11 cellular contexts compared by ENCODE assay signal in the genomic region with DNA sequence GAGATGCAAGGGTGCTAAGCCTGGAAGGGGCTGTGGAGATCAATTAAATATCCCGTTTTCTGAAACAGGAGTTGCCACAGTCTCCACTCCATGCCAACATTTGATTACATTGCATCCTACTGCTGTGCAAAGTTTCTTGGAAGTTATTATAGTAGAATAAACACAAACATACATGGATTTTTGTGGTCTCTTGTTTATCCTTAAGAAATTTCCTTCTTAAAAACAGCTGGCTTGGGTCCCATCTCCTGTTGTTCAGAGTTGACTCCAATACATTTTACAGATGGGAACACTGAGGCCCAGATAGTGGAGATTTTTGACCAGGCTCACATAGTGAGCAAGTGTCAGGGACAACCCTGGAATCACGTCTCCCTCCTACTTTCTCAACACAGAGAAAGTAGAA.
"Had no signal": no experiment of that assay in that cellular context is flagged by ENCODE, and none has a peak within 500 bp of the region (broad histone marks: within the 10 kb centered on the region; RNA-seq: fewer than 3 reads in every experiment).

No MANE protein-coding gene starts in this region.

- DNase-seq: GM23248, GOT3, H7, H9, HCEC 1CT, HFFc6 had no signal

- H3K4me3 ChIP-seq: GM23248, GM23338, HAP-1 had no signal

- ATAC-seq: GM23338, HCT116 had no signal

- FAIRE-seq: H1, H54 had no signal
